ENCODE assay signal across 12 cellular contexts in the genomic region with DNA sequence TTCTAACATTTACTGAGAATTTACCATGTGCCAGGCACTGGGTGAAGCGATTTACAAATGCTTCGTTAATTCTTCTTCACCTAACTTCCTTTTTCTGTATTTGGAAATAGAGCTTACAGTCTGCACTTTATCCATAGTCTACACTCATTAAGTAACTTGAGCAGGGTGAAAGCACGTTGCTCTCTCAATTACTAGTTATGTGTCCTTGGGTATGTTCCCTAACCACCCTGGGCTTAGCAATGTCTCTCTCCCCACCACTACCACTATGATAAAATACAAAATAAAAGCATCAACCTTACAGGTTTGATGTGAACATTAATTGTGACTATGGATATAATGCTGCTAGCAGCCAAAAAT.
"Had no signal": no experiment of that assay in that cellular context is flagged by ENCODE, and none has a peak within 500 bp of the region (broad histone marks: within the 10 kb centered on the region; RNA-seq: fewer than 3 reads in every experiment).

No MANE protein-coding gene starts in this region.

- H3K4me3 ChIP-seq: heart left ventricle, left lung, neural progenitor cell, ovary, tibial artery, vagina had no signal

- H3K36me3 ChIP-seq: heart left ventricle, left lung, neural progenitor cell, ovary, tibial artery, vagina had no signal

- H3K27me3 ChIP-seq: heart left ventricle, left lung, neural progenitor cell, ovary, tibial artery, vagina had no signal

- DNase-seq: activated CD4-positive, alpha-beta memory T cell treated with anti-CD3 and anti-CD28 coated beads for 36 hours; activated naive CD8-positive, alpha-beta T cell treated with anti-CD3 and anti-CD28 coated beads, Interleukin-2, amount 10 ng/mL, durations not matched to agents 7 days and 5 days; anterior cingulate cortex; foreskin melanocyte; heart left ventricle; islet precursor cell; left lung; ovary; right cardiac atrium; tibial artery had no signal

- H3K27ac ChIP-seq: left lung, neural progenitor cell, ovary, tibial artery, vagina had no signal

- H3K9me3 ChIP-seq: heart left ventricle, left lung, ovary, tibial artery, vagina had no signal

- ATAC-seq: heart left ventricle, right cardiac atrium had no signal

- H3K4me1 ChIP-seq: left lung, vagina had no signal
